In the genomic region with DNA sequence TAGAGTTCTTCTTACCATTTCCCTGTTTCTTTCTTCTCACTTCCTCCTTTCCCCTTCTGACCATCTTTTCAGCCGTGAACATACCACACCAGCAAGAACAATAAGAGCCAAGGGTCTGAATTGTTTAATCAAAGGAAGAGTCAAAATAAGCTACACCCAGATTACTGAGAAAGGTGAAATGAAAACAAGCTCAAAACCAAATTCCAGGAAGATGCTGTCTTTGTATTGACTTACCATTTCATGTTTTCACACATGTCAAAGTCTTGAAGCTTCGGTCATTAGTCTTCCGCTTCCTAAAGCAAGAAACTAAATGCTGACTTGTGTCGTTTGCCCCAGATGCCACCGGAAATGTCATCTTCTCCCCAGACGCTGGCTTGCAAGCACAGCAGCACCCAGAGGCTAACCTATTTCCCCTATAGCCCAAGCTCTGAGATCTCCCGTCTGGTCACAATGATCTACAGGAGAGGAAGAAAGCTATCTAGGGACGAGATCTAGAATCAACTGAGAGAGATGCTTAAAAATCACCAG, we compare ENCODE assay signal across 8 cellular contexts.
DNase-seq lines count a peak whose midpoint lies in the region; ATAC-seq and TF ChIP-seq lines count a peak whose summit lies in the region.

No MANE protein-coding gene starts in this region.

- H3K27me3 Mint-ChIP-seq in activated naive CD4-positive, alpha-beta T cell treated with anti-CD3 and anti-CD28 coated beads for 36 hours (ENCODE audit: low read depth): no peaks in the 10 kb centered on the region

- peaks cover 86% of the 10 kb centered on the region for H3K36me3 Mint-ChIP-seq in activated naive CD4-positive, alpha-beta T cell treated with anti-CD3 and anti-CD28 coated beads for 36 hours (ENCODE audit: low read depth)

- peaks cover 12% of the 10 kb centered on the region for H3K4me1 Mint-ChIP-seq in activated naive CD4-positive, alpha-beta T cell treated with anti-CD3 and anti-CD28 coated beads for 36 hours (ENCODE audit: low read depth)

- peak overlapping the region; percentile 100 for H3K27ac Mint-ChIP-seq in activated naive CD4-positive, alpha-beta T cell treated with anti-CD3 and anti-CD28 coated beads for 36 hours

- peak overlapping the region; percentile 94 for H3K4me3 Mint-ChIP-seq in activated naive CD4-positive, alpha-beta T cell treated with anti-CD3 and anti-CD28 coated beads for 36 hours

- CTCF ChIA-PET in activated naive CD4-positive, alpha-beta T cell treated with anti-CD3 and anti-CD28 coated beads for 36 hours (lab: Charles Lee): interaction anchor here (0.5 to 1.2 kb wide), 9 partner anchors 9 to 198 kb away, joined by 3 to 5 read pairs (median 3); no protein-coding TSS in a partner anchor

- intact Hi-C loops in activated naive CD4-positive, alpha-beta T cell treated with anti-CD3 and anti-CD28 coated beads for 36 hours (cut with micrococcal nuclease): loop anchor here (1.0 to 10.0 kb wide), 7 partner anchors 9 to 1489 kb away; partner anchors contain the start of genes ARID2, RPAP3, SCAF11 and SLC38A2
- intact Hi-C loops in sciatic nerve (cut with DNase I): no loop called here

- peak; percentile 59 for TF ChIP-seq POLR2A in GM18505 (IDR thresholded peaks at IDR 0.05; ENCODE audit: borderline replicate concordance, extremely low read depth, insufficient read depth, insufficient read length)

- ATAC-seq in GM18505 (IDR thresholded peaks at IDR 0.05; ENCODE audit: unreplicated experiment): peak; percentile 69
- peak; percentile 83 for ATAC-seq in HG02678 (IDR thresholded peaks at IDR 0.05; ENCODE audit: unreplicated experiment)
- ATAC-seq in sciatic nerve: peak; percentile 85

- no peaks in the 10 kb centered on the region for H3K9me3 Mint-ChIP-seq in activated naive CD4-positive, alpha-beta T cell treated with anti-CD3 and anti-CD28 coated beads for 36 hours

- DNase-seq in OCI-M1 (lab: John Stamatoyannopoulos, UW) (peak; percentile 48), sciatic nerve (ENCODE audit: low spot score) (no peak), cerebellar cortex (ENCODE audit: low spot score) (no peak), NCI-H2107 treated with DMSO at 0.1 percent for 48 hours (lab: John Stamatoyannopoulos, UW; ENCODE audit: unreplicated experiment) (no peak), NCI-H526 treated with DMSO at 0.1 percent for 48 hours (lab: John Stamatoyannopoulos, UW) (no peak)
- DNase-seq in activated naive CD4-positive, alpha-beta T cell treated with anti-CD3 and anti-CD28 coated beads for 36 hours: peak; percentile 83

Comparison
In these comparisons a context has a peak if more than half of its experiments do, and no peak if none do; other contexts are left out.
1. DNase-seq: peak in OCI-M1 (single experiment) and activated naive CD4-positive, alpha-beta T cell treated with anti-CD3 and anti-CD28 coated beads for 36 hours (single experiment); none in sciatic nerve (single experiment), cerebellar cortex (single experiment), NCI-H2107 treated with DMSO at 0.1 percent for 48 hours (single experiment) and NCI-H526 treated with DMSO at 0.1 percent for 48 hours (single experiment).
2. Peak in every context shown above with its lines, with median percentiles within 50 percentile points of each other: ATAC-seq.